ENCODE assay signal across 16 cellular contexts in the genomic region with DNA sequence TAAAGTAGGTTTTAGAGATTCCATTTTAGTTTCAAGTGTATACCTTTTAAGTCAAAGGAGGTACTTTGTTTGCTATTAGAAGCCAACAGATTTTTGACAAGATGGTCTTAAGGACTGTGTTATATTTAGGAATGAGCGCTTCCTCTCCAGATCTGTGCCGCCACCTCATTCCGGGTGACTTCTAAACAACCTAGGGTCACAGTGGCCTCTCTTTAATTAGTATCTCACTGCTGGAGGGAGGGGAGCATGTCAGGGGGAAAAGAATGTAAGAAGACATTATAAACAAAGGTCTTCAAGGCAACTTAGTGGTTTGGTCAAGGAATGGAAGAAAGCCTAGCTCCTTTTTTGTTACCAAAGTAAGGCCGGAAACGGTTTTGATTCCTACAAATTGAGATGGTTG.
DNase-seq lines count a peak whose midpoint lies in the region; ATAC-seq and TF ChIP-seq lines count a peak whose summit lies in the region.
"Had no signal": no experiment of that assay in that cellular context is flagged by ENCODE, and none has a peak within 500 bp of the region (broad histone marks: within the 10 kb centered on the region; RNA-seq: fewer than 3 reads in every experiment).

No MANE protein-coding gene starts in this region.

- no peak overlapping the region for H3K4me3 Mint-ChIP-seq in chondrocyte (ENCODE audit: unreplicated experiment)
- H3K4me3 Mint-ChIP-seq in natural killer cell, result peak overlapping the region; percentile 25
- H3K4me3 Mint-ChIP-seq in H9, result no peak overlapping the region

- no peak overlapping the region for H3K4ac ChIP-seq in H9 (ENCODE audit: low read depth, low read length)

- peak overlapping the region in 8 of 11 experiments; percentile 4 to 45 (median 27); a peak in 14 of 22 replicates for H3K4me2 ChIP-seq in BLaER1 treated with 17β-estradiol and CSF1 and Interleukin-3, amounts not matched to agents 10 nM and 100 nM
- no peak overlapping the region for H3K4me2 ChIP-seq in H9 (ENCODE audit: insufficient read depth, insufficient read length, low read length)

- H3K9me3 Mint-ChIP-seq in chondrocyte (ENCODE audit: low read depth) (peaks cover 7% of the 10 kb centered on the region), natural killer cell (no peaks in the 10 kb centered on the region), H9 (peaks cover 8 to 12% of the 10 kb centered on the region in 2 experiments)

- no peaks in the 10 kb centered on the region for H3K36me3 ChIP-seq in BLaER1 treated with 17β-estradiol and CSF1 and Interleukin-3, amounts not matched to agents 10 nM and 100 nM
- H3K36me3 ChIP-seq in KOPT-K1 (ENCODE audit: insufficient read depth, low read length), result no peaks in the 10 kb centered on the region
- H3K36me3 ChIP-seq: prostate gland, vagina had no signal

- peaks cover 7 to 14% (median 8%) of the 10 kb centered on the region in 11 experiments; a peak in 19 of 22 replicates for H3K9me3 ChIP-seq in BLaER1 treated with 17β-estradiol and CSF1 and Interleukin-3, amounts not matched to agents 10 nM and 100 nM (replicated peaks in 1 of 11)
- H3K9me3 ChIP-seq in KOPT-K1 (ENCODE audit: insufficient read depth, low read length, poor library complexity, severe bottlenecking), result peaks cover 5% of the 10 kb centered on the region
- H3K9me3 ChIP-seq in H9 (ENCODE audit: control insufficient read depth, low read depth, low read length), result peaks cover 6% of the 10 kb centered on the region
- H3K9me3 ChIP-seq: prostate gland, vagina had no signal

- no peak overlapping the region for H4K5ac ChIP-seq in H9 (ENCODE audit: insufficient read length, low read depth, low read length)

- no peak overlapping the region for H2BK120ac ChIP-seq in H9 (ENCODE audit: low read depth, low read length, poor library complexity, severe bottlenecking)

- H3K9ac ChIP-seq in BLaER1 treated with 17β-estradiol and CSF1 and Interleukin-3, amounts not matched to agents 10 nM and 100 nM, result no peak overlapping the region
- H3K9ac ChIP-seq in H9 (ENCODE audit: extremely low read depth, insufficient read length, low read length), result no peak overlapping the region

- no peak overlapping the region for H2BK12ac ChIP-seq in H9 (ENCODE audit: insufficient read length, low read depth, low read length)

- H3K14ac ChIP-seq in H9 (ENCODE audit: insufficient read depth, low read length), result no peak overlapping the region

- H2BK15ac ChIP-seq in H9 (ENCODE audit: low read depth, low read length), result no peak overlapping the region

- H3K23ac ChIP-seq in H9 (ENCODE audit: insufficient read length, low read depth, low read length), result no peak overlapping the region

- intact Hi-C loops in natural killer cell (cut with micrococcal nuclease), result no loop called here

- peak overlapping the region in 8 of 11 experiments; percentile 33 to 80 (median 42); a peak in 9 of 22 replicates for H3K27ac ChIP-seq in BLaER1 treated with 17β-estradiol and CSF1 and Interleukin-3, amounts not matched to agents 10 nM and 100 nM
- H3K27ac ChIP-seq in KOPT-K1 (ENCODE audit: low read depth, low read length, poor library complexity, severe bottlenecking), result peak overlapping the region; percentile 87
- no peak overlapping the region for H3K27ac ChIP-seq in H9 (ENCODE audit: insufficient read length, low read depth, low read length)
- H3K27ac ChIP-seq: prostate gland, vagina had no signal

- H3T11ph ChIP-seq in H9 (ENCODE audit: low read length), result no peak overlapping the region

- H2BK5ac ChIP-seq in H9 (ENCODE audit: insufficient read length, low read length), result no peak overlapping the region

- H3K4me3 ChIP-seq in BLaER1 treated with 17β-estradiol and CSF1 and Interleukin-3, amounts not matched to agents 10 nM and 100 nM, result no peak overlapping the region
- H3K4me3 ChIP-seq: coronary artery, prostate gland, vagina had no signal

- no peak overlapping the region for H4K8ac ChIP-seq in H9 (replicated peaks; ENCODE audit: insufficient read length, low read depth, low read length)

- no peak overlapping the region for H2BK20ac ChIP-seq in H9 (ENCODE audit: low read depth, low read length, poor library complexity, severe bottlenecking)

- peak overlapping the region; percentile 85 for H3K27ac Mint-ChIP-seq in chondrocyte (ENCODE audit: unreplicated experiment)
- H3K27ac Mint-ChIP-seq in natural killer cell, result peak overlapping the region; percentile 50 to 67
- peak overlapping the region in 1 of 3 experiments; percentile 64; a peak in 1 of 7 replicates for H3K27ac Mint-ChIP-seq in H9

- ATAC-seq in natural killer cell, result no peak

- no peak for TF ChIP-seq CTCF in chondrocyte (IDR thresholded peaks at IDR 0.05)
- TF ChIP-seq CTCF in natural killer cell (IDR thresholded peaks at IDR 0.05), result no peak
- TF ChIP-seq CTCF in H9 (conservative IDR thresholded peaks at IDR 0.05), result no peak

- no CpG with 5 or more reads among the region's 5 CpGs for WGBS in H9 (ENCODE audit: extremely low coverage, insufficient read length, low lambda C conversion rate)

- no peak overlapping the region for H3K56ac ChIP-seq in H9 (ENCODE audit: insufficient read length, low read depth, low read length)

- no peak for DNase-seq in chondrocyte (ENCODE audit: low spot score)
- DNase-seq in natural killer cell, result no peak
- no peak for DNase-seq in cerebellar cortex (ENCODE audit: low spot score)
- DNase-seq in SIG-M5 treated with dmso at 0.1 percent for 504 hours (lab: John Stamatoyannopoulos, UW; ENCODE audit: unreplicated experiment), result no peak
- DNase-seq in activated T-cell treated with anti-CD3 and anti-CD28 coated beads for 4 hours, result no peak
- DNase-seq in H9, result no peak
- DNase-seq: activated T-cell treated with anti-CD3 and anti-CD28 coated beads, Interleukin-2, amount 50 U/mL, for 1 hour; amygdala; C1 segment of cervical spinal cord; NCI-H1092; stimulated activated CD4-positive, alpha-beta T cell treated with anti-CD3 and anti-CD28 coated beads, Interleukin-2, amount 100 ng/mL, for 24 hours had no signal

- H3K27me3 ChIP-seq in BLaER1 treated with 17β-estradiol and CSF1 and Interleukin-3, amounts not matched to agents 10 nM and 100 nM, result no peaks in the 10 kb centered on the region
- H3K27me3 ChIP-seq in H9 (ENCODE audit: insufficient read depth, low read length), result no peaks in the 10 kb centered on the region
- H3K27me3 ChIP-seq: vagina had no signal

- H3K79me1 ChIP-seq in H9 (ENCODE audit: insufficient read depth, low read depth, low read length, poor library complexity, severe bottlenecking), result no peaks in the 10 kb centered on the region

- no peaks in the 10 kb centered on the region for H4K20me1 ChIP-seq in BLaER1 treated with 17β-estradiol and CSF1 and Interleukin-3, amounts not matched to agents 10 nM and 100 nM
- no peaks in the 10 kb centered on the region for H4K20me1 ChIP-seq in H9 (ENCODE audit: control insufficient read depth, insufficient read depth, insufficient read length)

- no peaks in the 10 kb centered on the region for H3K23me2 ChIP-seq in H9 (ENCODE audit: insufficient read length, low read depth, low read length, poor library complexity, severe bottlenecking)

- H2AK5ac ChIP-seq in H9 (ENCODE audit: insufficient read length, low read length), result no peak overlapping the region

- H3K36me3 Mint-ChIP-seq in chondrocyte (ENCODE audit: low read depth) (peaks cover 8% of the 10 kb centered on the region), natural killer cell (no peaks in the 10 kb centered on the region), H9 (ENCODE audit: insufficient read depth in 1 of 3, low read depth in 3 of 3) (peaks cover 12 to 28% (median 23%) of the 10 kb centered on the region in 3 experiments)

- H3K27me3 Mint-ChIP-seq in chondrocyte (ENCODE audit: low read depth) (no peaks in the 10 kb centered on the region), natural killer cell (ENCODE audit: low read depth in 2 of 2) (no peaks in the 10 kb centered on the region), H9 (ENCODE audit: low read depth) (no peaks in the 10 kb centered on the region)

- H3K79me2 ChIP-seq in H9 (ENCODE audit: insufficient read depth, low read length), result no peaks in the 10 kb centered on the region

- H3K4me1 Mint-ChIP-seq in chondrocyte (ENCODE audit: low read depth), result peaks cover 62% of the 10 kb centered on the region
- peaks cover 55 to 58% of the 10 kb centered on the region in 2 donors for H3K4me1 Mint-ChIP-seq in natural killer cell
- H3K4me1 Mint-ChIP-seq in H9, result peaks cover 8 to 11% of the 10 kb centered on the region in 2 experiments

- H4K91ac ChIP-seq in H9 (ENCODE audit: insufficient read length, low read depth, low read length), result no peak overlapping the region

- peaks cover 28 to 58% (median 38%) of the 10 kb centered on the region in 10 experiments for H3K4me1 ChIP-seq in BLaER1 treated with 17β-estradiol and CSF1 and Interleukin-3, amounts not matched to agents 10 nM and 100 nM
- H3K4me1 ChIP-seq in H9 (ENCODE audit: insufficient read depth, low read length), result no peaks in the 10 kb centered on the region
- H3K4me1 ChIP-seq: prostate gland had no signal

- H2AFZ ChIP-seq in H9 (ENCODE audit: low read length), result no peak overlapping the region

- no peak overlapping the region for H3K18ac ChIP-seq in H9 (ENCODE audit: insufficient read length, low read depth, low read length)
